In the genomic region with DNA sequence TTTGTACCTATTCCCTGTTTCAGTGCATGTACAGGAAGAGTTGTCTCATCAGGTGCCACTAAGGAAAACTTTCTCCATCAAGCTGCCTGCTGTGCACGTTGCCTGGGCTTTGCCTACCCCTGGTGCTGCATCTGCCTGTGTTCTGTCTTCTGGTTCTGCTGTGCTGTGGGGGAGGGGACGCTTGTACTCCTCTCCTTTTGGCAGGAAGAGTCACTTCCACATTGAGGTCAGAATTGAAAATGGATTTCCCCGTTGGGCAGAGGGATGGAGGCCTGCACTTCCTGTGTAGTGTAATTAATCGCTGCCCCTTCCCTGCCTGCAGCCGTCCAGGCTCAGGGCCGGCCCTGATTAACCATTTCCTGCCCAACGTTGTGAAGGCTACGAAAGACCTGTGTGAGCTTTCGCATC, we compare ENCODE assay signal across 8 cellular contexts.
A peak's percentile ranks its signal among the peaks of the same experiment; 100 is the strongest.
DNase-seq lines count a peak whose midpoint lies in the region; ATAC-seq, FAIRE-seq and TF ChIP-seq lines count a peak whose summit lies in the region.

No MANE protein-coding gene starts in this region.

- H3K9me3 ChIP-seq in MM.1S (replicated peaks; ENCODE audit: insufficient read depth, low read length): no peaks in the 10 kb centered on the region
- H3K9me3 ChIP-seq in adrenal gland (replicated peaks in 1 of 3): no peaks in the 10 kb centered on the region
- H3K9me3 ChIP-seq in right lobe of liver: no peaks in the 10 kb centered on the region

- H3K79me2 ChIP-seq in MM.1S (ENCODE audit: low read length): no peaks in the 10 kb centered on the region

- H3K9me2 ChIP-seq in MM.1S (replicated peaks; ENCODE audit: insufficient read depth, low read length): no peaks in the 10 kb centered on the region

- H4K20me1 ChIP-seq in MM.1S (ENCODE audit: insufficient read depth, low read length): no peaks in the 10 kb centered on the region

- peaks cover 21% of the 10 kb centered on the region for H3K4me1 ChIP-seq in MM.1S (ENCODE audit: low read length)
- H3K4me1 ChIP-seq in adrenal gland (replicated peaks in 1 of 2): peaks cover 13 to 26% of the 10 kb centered on the region in 2 donors
- H3K4me1 ChIP-seq in right lobe of liver: no peaks in the 10 kb centered on the region

- TF ChIP-seq CTCF in MM.1S (IDR thresholded peaks at IDR 0.05; ENCODE audit: low read length): no peak
- TF ChIP-seq CTCF in adrenal gland (IDR thresholded peaks at IDR 0.05): no peak
- TF ChIP-seq CTCF in right lobe of liver (IDR thresholded peaks at IDR 0.05): no peak

- H3K27me3 ChIP-seq in MM.1S (replicated peaks; ENCODE audit: insufficient read depth, low read length) (no peaks in the 10 kb centered on the region), adrenal gland (no peaks in the 10 kb centered on the region), right lobe of liver (no peaks in the 10 kb centered on the region)

- no peak overlapping the region for H3K4me3 ChIP-seq in MM.1S (ENCODE audit: low read length)
- H3K4me3 ChIP-seq in adrenal gland: no peak overlapping the region
- no peak overlapping the region for H3K4me3 ChIP-seq in right lobe of liver

- peak; percentile 64 for DNase-seq in A172 (ENCODE audit: low spot score)
- DNase-seq in GM12891 (ENCODE audit: insufficient read length, low spot score): peak; percentile 35
- DNase-seq in MM.1S: no peak
- peak; percentile 66 to 89 (median 76) for DNase-seq in adrenal gland
- peak in 2 of 3 donors; percentile 57 to 63 for DNase-seq in right lobe of liver
- no peak for DNase-seq in AG08395 (ENCODE audit: low spot score)
- no peak for DNase-seq in NCI-H1092 treated with DMSO at 0.1 percent for 48 hours (lab: John Stamatoyannopoulos, UW)

- TF ChIP-seq POLR2A in GM12891 (IDR thresholded peaks at IDR 0.05; ENCODE audit: low read depth, low read length) (no peak), adrenal gland (IDR thresholded peaks at IDR 0.05) (no peak), right lobe of liver (IDR thresholded peaks at IDR 0.05) (no peak)

- 13 to 21% (median 15%) methylated on average over 7 to 9 of the region's 9 CpGs for WGBS in adrenal gland, 4 donors
- 8% methylated on average over 7 of the region's 9 CpGs for WGBS in right lobe of liver (ENCODE audit: insufficient coverage, low coverage, low lambda C conversion rate, missing lambda C conversion rate)

- H2AFZ ChIP-seq in MM.1S (ENCODE audit: low read length): no peak overlapping the region

- H3K9ac ChIP-seq in MM.1S (ENCODE audit: low read length): no peak overlapping the region

- intact Hi-C loops in adrenal gland (cut with DNase I) (no loop called here), right lobe of liver (cut with DNase I) (no loop called here)

- ATAC-seq in right lobe of liver (peak; percentile 50 to 63 (median 58)), HG03045 (IDR thresholded peaks at IDR 0.05; ENCODE audit: unreplicated experiment) (no peak)

- peak overlapping the region; percentile 14 for H3K4me2 ChIP-seq in MM.1S (ENCODE audit: low read depth, low read length)

- no peaks in the 10 kb centered on the region for H3K36me3 ChIP-seq in MM.1S (replicated peaks; ENCODE audit: insufficient read depth, low read length)
- no peaks in the 10 kb centered on the region for H3K36me3 ChIP-seq in adrenal gland (replicated peaks in 1 of 2)
- no peaks in the 10 kb centered on the region for H3K36me3 ChIP-seq in right lobe of liver

- peak; percentile 95 for FAIRE-seq in GM12891 (lab: Jason Lieb, UNC)

- H3K27ac ChIP-seq in MM.1S (ENCODE audit: low read length) (no peak overlapping the region), adrenal gland (peak overlapping the region in 1 of 5 donors; percentile 6), right lobe of liver (no peak overlapping the region)

- no peaks in the 10 kb centered on the region for H3F3A ChIP-seq in MM.1S (ENCODE audit: insufficient read depth, low read length)

TF ChIP-seq in GM12891, 5 proteins besides CTCF, POLR2A, EP300 and RAD21:
- TF ChIP-seq POU2F2 (IDR thresholded peaks at IDR 0.05; ENCODE audit: low read depth, low read length): peak; percentile 33; the same call in 1 of the 2 replicates
- no peak for TF ChIP-seq PAX5 (IDR thresholded peaks at IDR 0.05; ENCODE audit: insufficient read depth, low read length, severe bottlenecking)
- TF ChIP-seq POLR2AphosphoS5 (IDR thresholded peaks at IDR 0.05; ENCODE audit: low read depth, low read length): no peak
- TF ChIP-seq TAF1 (IDR thresholded peaks at IDR 0.05; ENCODE audit: low read depth, low read length): no peak
- TF ChIP-seq SPI1 (IDR thresholded peaks at IDR 0.05; ENCODE audit: low read depth, low read length): peak; percentile 81

Comparison
In these comparisons a context has a peak if more than half of its experiments do, and no peak if none do; other contexts are left out.
1. DNase-seq: peak in A172 (single experiment), GM12891 (single experiment), adrenal gland (7 of 7) and right lobe of liver (2 of 3); none in MM.1S (single experiment), AG08395 (single experiment) and NCI-H1092 treated with DMSO at 0.1 percent for 48 hours (single experiment).